11 cellular contexts compared by ENCODE assay signal in genomic region chrX:19811807-19812604, GRCh38.
DNase-seq lines count a peak whose midpoint lies in the region; ATAC-seq and TF ChIP-seq lines count a peak whose summit lies in the region.
"Had no signal": no experiment of that assay in that cellular context is flagged by ENCODE, and none has a peak within 500 bp of the region (broad histone marks: within the 10 kb centered on the region; RNA-seq: fewer than 3 reads in every experiment).

No MANE protein-coding gene starts in this region.

- peak overlapping the region; percentile 35 to 92 (median 86) for H3K27ac Mint-ChIP-seq in CD8-positive, alpha-beta memory T cell

- no peak overlapping the region for H3K4me3 ChIP-seq in CD8-positive, alpha-beta memory T cell (ENCODE audit: low read length)
- H3K4me3 ChIP-seq in mucosa of descending colon (no peak overlapping the region), body of pancreas (no peak overlapping the region)
- H3K4me3 ChIP-seq: adrenal gland had no signal

- H3K4me1 ChIP-seq in CD8-positive, alpha-beta memory T cell (ENCODE audit: insufficient read depth, low read length), result peaks cover 28% of the 10 kb centered on the region
- H3K4me1 ChIP-seq in mucosa of descending colon (ENCODE audit: low read depth), result no peaks in the 10 kb centered on the region
- H3K4me1 ChIP-seq in body of pancreas, result no peaks in the 10 kb centered on the region
- H3K4me1 ChIP-seq: adrenal gland had no signal

- H3K9me3 Mint-ChIP-seq in CD8-positive, alpha-beta memory T cell, result peaks cover 0 to 9% (median 5%) of the 10 kb centered on the region in 5 donors

- CTCF ChIA-PET in CD8-positive, alpha-beta memory T cell (lab: Charles Lee), result interaction anchor here (0.6 to 2.1 kb wide), 5 partner anchors 12 to 329 kb away, joined by 3 to 9 read pairs (median 4); no protein-coding TSS in a partner anchor

- H3K27me3 Mint-ChIP-seq in CD8-positive, alpha-beta memory T cell, result no peaks in the 10 kb centered on the region

- no peak overlapping the region for H3K27ac ChIP-seq in CD8-positive, alpha-beta memory T cell (ENCODE audit: low read depth, low read length)
- no peak overlapping the region for H3K27ac ChIP-seq in body of pancreas
- H3K27ac ChIP-seq: adrenal gland had no signal

- TF ChIP-seq CTCF in mucosa of descending colon (IDR thresholded peaks at IDR 0.05) (no peak), body of pancreas (IDR thresholded peaks at IDR 0.05) (no peak)

- H3K4me3 Mint-ChIP-seq in CD8-positive, alpha-beta memory T cell, result peak overlapping the region in 5 of 7 donors; percentile 3 to 66 (median 57)

- H3K9me3 ChIP-seq in CD8-positive, alpha-beta memory T cell (ENCODE audit: low read length), result no peaks in the 10 kb centered on the region
- H3K9me3 ChIP-seq in mucosa of descending colon, result no peaks in the 10 kb centered on the region
- no peaks in the 10 kb centered on the region for H3K9me3 ChIP-seq in body of pancreas
- H3K9me3 ChIP-seq: adrenal gland had no signal

- H3K4me1 Mint-ChIP-seq in CD8-positive, alpha-beta memory T cell, result peaks cover 61 to 85% (median 80%) of the 10 kb centered on the region in 3 donors

- intact Hi-C loops in mucosa of descending colon (cut with DNase I, micrococcal nuclease) (no loop called here), body of pancreas (cut with DNase I) (no loop called here)

- ATAC-seq in HG02678 (IDR thresholded peaks at IDR 0.05; ENCODE audit: unreplicated experiment) (peak; percentile 43), mucosa of descending colon (peak; percentile 26), GM21786 (IDR thresholded peaks at IDR 0.05; ENCODE audit: unreplicated experiment) (no peak), body of pancreas (no peak)
- ATAC-seq: SK-N-SH treated with all-trans-retinoic acid at 6 μM for 48 hours had no signal

- no peak for DNase-seq in CD8-positive, alpha-beta memory T cell
- DNase-seq in UCSD-AML1 (lab: John Stamatoyannopoulos, UW; ENCODE audit: unreplicated experiment), result peak; percentile 59
- no peak for DNase-seq in mucosa of descending colon
- no peak for DNase-seq in body of pancreas
- no peak for DNase-seq in DMS53 treated with DMSO at 0.1 percent for 48 hours (lab: John Stamatoyannopoulos, UW; ENCODE audit: unreplicated experiment)
- DNase-seq in DMS114 treated with DMSO at 0.1 percent for 48 hours (lab: John Stamatoyannopoulos, UW; ENCODE audit: unreplicated experiment), result no peak
- DNase-seq: adrenal gland, retina had no signal

- WGBS in body of pancreas, 2 donors, result 72% methylated on average over 4 of the region's 5 CpGs

- no peaks in the 10 kb centered on the region for H3K36me3 ChIP-seq in CD8-positive, alpha-beta memory T cell (ENCODE audit: insufficient read depth, low read length)
- H3K36me3 ChIP-seq in mucosa of descending colon (ENCODE audit: low read depth), result no peaks in the 10 kb centered on the region
- no peaks in the 10 kb centered on the region for H3K36me3 ChIP-seq in body of pancreas (replicated peaks in 1 of 2; ENCODE audit: insufficient read depth in 1 of 2, low read depth in 2 of 2)
- H3K36me3 ChIP-seq: adrenal gland had no signal

- no peaks in the 10 kb centered on the region for H3K27me3 ChIP-seq in CD8-positive, alpha-beta memory T cell (ENCODE audit: insufficient read depth, low read length, poor library complexity, severe bottlenecking)
- no peaks in the 10 kb centered on the region for H3K27me3 ChIP-seq in body of pancreas
- H3K27me3 ChIP-seq: adrenal gland had no signal

- no peak for TF ChIP-seq POLR2A in body of pancreas (IDR thresholded peaks at IDR 0.05)

- peaks cover 0 to 13% (median 4%) of the 10 kb centered on the region in 3 donors for H3K36me3 Mint-ChIP-seq in CD8-positive, alpha-beta memory T cell

- POLR2A ChIA-PET in CD8-positive, alpha-beta memory T cell (lab: Charles Lee), result interaction anchor here (0.6 kb wide), 1 partner anchor 50 kb away, joined by 3 read pairs; no protein-coding TSS in a partner anchor

Comparison
In these comparisons a context has a peak if more than half of its experiments do, and no peak if none do; other contexts are left out.
1. ATAC-seq: peak in HG02678 (single experiment) and mucosa of descending colon (single experiment); none in GM21786 (single experiment) and body of pancreas (single experiment).